Comparison of ENCODE assay signal across 1 cellular context in genomic region chr12:47977772-47978597, GRCh38.
TF ChIP-seq lines count a peak whose summit lies in the region.

No MANE protein-coding gene starts in this region.

TF ChIP-seq in HepG2, 621 proteins besides CTCF, POLR2A, EP300 and RAD21:
- TF ChIP-seq ZNF564 (CRISPR knock-in tag; IDR thresholded peaks at IDR 0.05) (no peak), AGO2 (optimal IDR thresholded peaks at IDR 0.05; ENCODE audit: low read depth, low read length) (peak; percentile 35), MYNN (CRISPR knock-in tag; IDR thresholded peaks at IDR 0.05; ENCODE audit: low read depth) (no peak)
